32 cellular contexts compared by ENCODE assay signal in genomic region chr7:4212376-4212775, GRCh38.
"Had no signal": no experiment of that assay in that cellular context is flagged by ENCODE, and none has a peak within 500 bp of the region (broad histone marks: within the 10 kb centered on the region; RNA-seq: fewer than 3 reads in every experiment).

No MANE protein-coding gene starts in this region.

- H3K4me1 Mint-ChIP-seq: activated B cell treated with CpG ODN at 0.5 μM for 24 hours; activated CD8-positive, alpha-beta memory T cell treated with anti-CD3 and anti-CD28 coated beads, Interleukin-2, amount 10 ng/mL, durations not matched to agents 7 days and 5 days; activated naive CD4-positive, alpha-beta T cell treated with anti-CD3 and anti-CD28 coated beads, Interleukin-2, amount 50 U/mL, for 24 hours; activated naive CD8-positive, alpha-beta T cell treated with anti-CD3 and anti-CD28 coated beads for 36 hours; activated naive CD8-positive, alpha-beta T cell treated with anti-CD3 and anti-CD28 coated beads, Interleukin-2, amount 50 U/mL, for 24 hours; T-helper 17 cell had no signal

- H3K4me1 ChIP-seq: adrenal gland, body of pancreas, colonic mucosa, gastroesophageal sphincter had no signal

- H3K9me3 Mint-ChIP-seq: activated B cell treated with CpG ODN at 0.5 μM for 24 hours; activated CD8-positive, alpha-beta T cell treated with anti-CD3 and anti-CD28 coated beads for 36 hours; activated naive CD4-positive, alpha-beta T cell treated with anti-CD3 and anti-CD28 coated beads for 36 hours; activated naive CD4-positive, alpha-beta T cell treated with anti-CD3 and anti-CD28 coated beads, Interleukin-2, amount 50 U/mL, for 24 hours; activated naive CD8-positive, alpha-beta T cell treated with anti-CD3 and anti-CD28 coated beads for 36 hours; activated naive CD8-positive, alpha-beta T cell treated with anti-CD3 and anti-CD28 coated beads, Interleukin-2, amount 50 U/mL, for 24 hours; activated T-helper 1 cell treated with anti-CD3 and anti-CD28 coated beads, Interleukin-12 subunit alpha, Interleukin-12 subunit beta, Interleukin-2, Interleukin-4 antibody, amounts not matched to agents 30 ng/mL and 10 ng/mL and 1 ng/mL, durations not matched to agents 14 hours and 24 hours and 36 hours; activated T-helper 2 cell treated with anti-CD3 and anti-CD28 coated beads, Interferon-gamma antibody, Interleukin-2, Interleukin-4, amounts not matched to agents 10 μg/mL and 5 μg/mL and 100 μg/mL, durations not matched to agents 14 hours and 24 hours and 36 hours; T-helper 2 cell treated with Interferon-gamma antibody and Interleukin-4, amounts not matched to agents 5 μg/mL and 100 μg/mL, for 36 hours had no signal

- H3K27me3 Mint-ChIP-seq: activated B cell treated with CpG ODN at 0.5 μM for 24 hours; activated CD8-positive, alpha-beta memory T cell treated with anti-CD3 and anti-CD28 coated beads, Interleukin-2, amount 10 ng/mL, durations not matched to agents 7 days and 5 days; activated CD8-positive, alpha-beta T cell treated with anti-CD3 and anti-CD28 coated beads for 36 hours; activated naive CD4-positive, alpha-beta T cell treated with anti-CD3 and anti-CD28 coated beads, Interleukin-2, amount 50 U/mL, for 24 hours; activated naive CD8-positive, alpha-beta T cell treated with anti-CD3 and anti-CD28 coated beads for 36 hours; activated naive CD8-positive, alpha-beta T cell treated with anti-CD3 and anti-CD28 coated beads, Interleukin-2, amount 50 U/mL, for 24 hours; T-helper 17 cell had no signal

- H3K9me3 ChIP-seq: adrenal gland, body of pancreas, colonic mucosa, esophagus squamous epithelium, gastroesophageal sphincter had no signal

- H3K4me3 Mint-ChIP-seq: activated B cell treated with CpG ODN at 0.5 μM for 24 hours; activated CD8-positive, alpha-beta memory T cell treated with anti-CD3 and anti-CD28 coated beads, Interleukin-2, amount 10 ng/mL, durations not matched to agents 7 days and 5 days; activated CD8-positive, alpha-beta T cell treated with anti-CD3 and anti-CD28 coated beads for 36 hours; activated naive CD4-positive, alpha-beta T cell treated with anti-CD3 and anti-CD28 coated beads for 36 hours; activated naive CD4-positive, alpha-beta T cell treated with anti-CD3 and anti-CD28 coated beads, Interleukin-2, amount 50 U/mL, for 24 hours; activated naive CD8-positive, alpha-beta T cell treated with anti-CD3 and anti-CD28 coated beads for 36 hours; activated naive CD8-positive, alpha-beta T cell treated with anti-CD3 and anti-CD28 coated beads, Interleukin-2, amount 50 U/mL, for 24 hours; activated T-helper 1 cell treated with anti-CD3 and anti-CD28 coated beads, Interleukin-12 subunit alpha, Interleukin-12 subunit beta, Interleukin-2, Interleukin-4 antibody, amounts not matched to agents 30 ng/mL and 10 ng/mL and 1 ng/mL, durations not matched to agents 14 hours and 24 hours and 36 hours; T-helper 17 cell; T-helper 2 cell treated with Interferon-gamma antibody and Interleukin-4, amounts not matched to agents 5 μg/mL and 100 μg/mL, for 36 hours had no signal

- H3K4me3 ChIP-seq: adrenal gland, body of pancreas, colonic mucosa, esophagus squamous epithelium, gastroesophageal sphincter had no signal

- H3K27ac Mint-ChIP-seq: activated B cell treated with CpG ODN at 0.5 μM for 24 hours; activated CD8-positive, alpha-beta memory T cell treated with anti-CD3 and anti-CD28 coated beads, Interleukin-2, amount 10 ng/mL, durations not matched to agents 7 days and 5 days; activated CD8-positive, alpha-beta T cell treated with anti-CD3 and anti-CD28 coated beads for 36 hours; activated naive CD4-positive, alpha-beta T cell treated with anti-CD3 and anti-CD28 coated beads for 36 hours; activated naive CD4-positive, alpha-beta T cell treated with anti-CD3 and anti-CD28 coated beads, Interleukin-2, amount 50 U/mL, for 24 hours; activated naive CD8-positive, alpha-beta T cell treated with anti-CD3 and anti-CD28 coated beads for 36 hours; activated naive CD8-positive, alpha-beta T cell treated with anti-CD3 and anti-CD28 coated beads, Interleukin-2, amount 50 U/mL, for 24 hours; activated T-helper 1 cell treated with anti-CD3 and anti-CD28 coated beads, Interleukin-12 subunit alpha, Interleukin-12 subunit beta, Interleukin-2, Interleukin-4 antibody, amounts not matched to agents 30 ng/mL and 10 ng/mL and 1 ng/mL, durations not matched to agents 14 hours and 24 hours and 36 hours; activated T-helper 2 cell treated with anti-CD3 and anti-CD28 coated beads, Interferon-gamma antibody, Interleukin-2, Interleukin-4, amounts not matched to agents 10 μg/mL and 5 μg/mL and 100 μg/mL, durations not matched to agents 14 hours and 24 hours and 36 hours; T-helper 17 cell; T-helper 2 cell treated with Interferon-gamma antibody and Interleukin-4, amounts not matched to agents 5 μg/mL and 100 μg/mL, for 36 hours had no signal

- H3K36me3 ChIP-seq: adrenal gland, colonic mucosa, esophagus squamous epithelium, WERI-Rb-1 had no signal

- H3K27ac ChIP-seq: adrenal gland, body of pancreas, colonic mucosa, epithelial cell of prostate, esophagus squamous epithelium, gastroesophageal sphincter, WERI-Rb-1 had no signal

- DNase-seq: activated B cell treated with CpG ODN at 0.5 μM for 24 hours; activated CD4-positive, alpha-beta T cell treated with anti-CD3 and anti-CD28 coated beads for 48 hours; activated CD4-positive, alpha-beta T cell treated with anti-CD3 and anti-CD28 coated beads, Interleukin-2, amount 50 U/mL, for 1 hour; activated CD4-positive, alpha-beta T cell treated with anti-CD3 and anti-CD28 coated beads, Interleukin-2, amount 50 U/mL, for 48 hours; activated CD8-positive, alpha-beta memory T cell treated with anti-CD3 and anti-CD28 coated beads, Interleukin-2, amount 10 ng/mL, durations not matched to agents 7 days and 5 days; activated CD8-positive, alpha-beta memory T cell treated with anti-CD3 and anti-CD28 coated beads, Interleukin-2, amount 50 U/mL, for 4 hours; activated CD8-positive, alpha-beta T cell treated with anti-CD3 and anti-CD28 coated beads for 36 hours; activated effector memory CD4-positive, alpha-beta T cell treated with anti-CD3 and anti-CD28 coated beads, Interleukin-2, amount 50 U/mL, for 16 hours; activated naive CD4-positive, alpha-beta T cell treated with anti-CD3 and anti-CD28 coated beads for 36 hours; activated naive CD8-positive, alpha-beta T cell treated with anti-CD3 and anti-CD28 coated beads for 36 hours; activated naive CD8-positive, alpha-beta T cell treated with anti-CD3 and anti-CD28 coated beads, Interleukin-2, amount 50 U/mL, for 24 hours; activated T-cell treated with anti-CD3 and anti-CD28 coated beads, Interleukin-2, amount 50 U/mL, for 1 hour; activated T-cell treated with anti-CD3 and anti-CD28 coated beads, Interleukin-2, amount 50 U/mL, for 48 hours; adrenal gland; amygdala; body of pancreas; caudate nucleus; colonic mucosa; effector CD8-positive, alpha-beta T cell; esophagus squamous epithelium; foreskin melanocyte; T-helper 1 cell; T-helper 17 cell; T1000; WERI-Rb-1 had no signal

- ATAC-seq: activated CD4-positive, CD25-positive, alpha-beta regulatory T cell treated with anti-CD3 and anti-CD28 coated beads, Interleukin-2, amount 50 U/mL, for 24 hours; activated CD8-positive, alpha-beta memory T cell treated with anti-CD3 and anti-CD28 coated beads, Interleukin-2, amount 10 ng/mL, durations not matched to agents 7 days and 5 days; activated CD8-positive, alpha-beta T cell treated with anti-CD3 and anti-CD28 coated beads for 36 hours; activated naive CD8-positive, alpha-beta T cell treated with anti-CD3 and anti-CD28 coated beads, Interleukin-2, amount 50 U/mL, for 24 hours; body of pancreas; gastroesophageal sphincter; T-helper 17 cell had no signal

- H3K27me3 ChIP-seq: adrenal gland, body of pancreas, colonic mucosa, gastroesophageal sphincter had no signal

- H3K36me3 Mint-ChIP-seq: activated CD8-positive, alpha-beta memory T cell treated with anti-CD3 and anti-CD28 coated beads, Interleukin-2, amount 10 ng/mL, durations not matched to agents 7 days and 5 days; activated naive CD4-positive, alpha-beta T cell treated with anti-CD3 and anti-CD28 coated beads, Interleukin-2, amount 50 U/mL, for 24 hours; activated naive CD8-positive, alpha-beta T cell treated with anti-CD3 and anti-CD28 coated beads for 36 hours had no signal
